9 cellular contexts compared by ENCODE assay signal in genomic region chr5:136082390-136083193, GRCh38. TPM values are rescaled to one million over a fixed set of nuclear protein-coding genes. Genes with fewer than 3 reads are reported as not detected.
DNase-seq lines count a peak whose midpoint lies in the region; ATAC-seq and TF ChIP-seq lines count a peak whose summit lies in the region.
"Had no signal": no experiment of that assay in that cellular context is flagged by ENCODE, and none has a peak within 500 bp of the region (broad histone marks: within the 10 kb centered on the region; RNA-seq: fewer than 3 reads in every experiment).

No MANE protein-coding gene starts in this region.

- WGBS in hepatocyte (ENCODE audit: low lambda C conversion rate, missing lambda C conversion rate): 29% methylated on average over 8 of the region's 8 CpGs

- no peak overlapping the region for H2AFZ ChIP-seq in hepatocyte

- H3K4me3 Mint-ChIP-seq in CD8-positive, alpha-beta memory T cell: no peak overlapping the region
- H3K4me3 Mint-ChIP-seq: IgD-negative memory B cell had no signal

- no peaks in the 10 kb centered on the region for H3K79me2 ChIP-seq in hepatocyte

- peak; percentile 94 for TF ChIP-seq CTCF in HFF-Myc (IDR thresholded peaks at IDR 0.05; ENCODE audit: low read depth, low read length, missing control alignments)
- TF ChIP-seq CTCF in hepatocyte (IDR thresholded peaks at IDR 0.05; ENCODE audit: poor library complexity): peak; percentile 82

- peaks cover 18 to 32% of the 10 kb centered on the region in 2 donors for H3K27me3 Mint-ChIP-seq in CD8-positive, alpha-beta memory T cell

- H3K27ac Mint-ChIP-seq in CD8-positive, alpha-beta memory T cell: no peak overlapping the region
- H3K27ac Mint-ChIP-seq: IgD-negative memory B cell had no signal

- no peak overlapping the region for H3K27ac ChIP-seq in CD8-positive, alpha-beta memory T cell (ENCODE audit: low read depth, low read length)
- no peak overlapping the region for H3K27ac ChIP-seq in hepatocyte

- peaks cover 4 to 12% (median 5%) of the 10 kb centered on the region in 3 donors for H3K4me1 Mint-ChIP-seq in CD8-positive, alpha-beta memory T cell

- no peak overlapping the region for H3K4me3 ChIP-seq in CD8-positive, alpha-beta memory T cell (ENCODE audit: low read length)
- H3K4me3 ChIP-seq in HFF-Myc (replicated peaks; ENCODE audit: low read depth, low read length) (no peak overlapping the region), hepatocyte (no peak overlapping the region)

- CTCF ChIA-PET in CD8-positive, alpha-beta memory T cell (lab: Charles Lee): interaction anchor here (1.0 to 3.4 kb wide), 10 partner anchors 16 to 194 kb away, joined by 3 to 19 read pairs (median 4); no protein-coding TSS in a partner anchor

- POLR2A ChIA-PET in CD8-positive, alpha-beta memory T cell (lab: Charles Lee): no interaction called here

- H3K9me3 Mint-ChIP-seq in CD8-positive, alpha-beta memory T cell: no peaks in the 10 kb centered on the region

- peaks cover 17% of the 10 kb centered on the region for H3K27me3 ChIP-seq in CD8-positive, alpha-beta memory T cell (ENCODE audit: insufficient read depth, low read length, poor library complexity, severe bottlenecking)
- no peaks in the 10 kb centered on the region for H3K27me3 ChIP-seq in hepatocyte

- no peaks in the 10 kb centered on the region for H3K36me3 ChIP-seq in CD8-positive, alpha-beta memory T cell (ENCODE audit: insufficient read depth, low read length)
- H3K36me3 ChIP-seq in hepatocyte (replicated peaks; ENCODE audit: insufficient read depth, low read depth): no peaks in the 10 kb centered on the region

- no peaks in the 10 kb centered on the region for H4K20me1 ChIP-seq in hepatocyte (ENCODE audit: insufficient read depth, poor library complexity, severe bottlenecking)

- no peaks in the 10 kb centered on the region for H3K9me3 ChIP-seq in CD8-positive, alpha-beta memory T cell (ENCODE audit: low read length)
- H3K9me3 ChIP-seq in hepatocyte (ENCODE audit: low read depth): no peaks in the 10 kb centered on the region

- H3K9me2 ChIP-seq in hepatocyte (replicated peaks; ENCODE audit: insufficient read depth): no peaks in the 10 kb centered on the region

- no peaks in the 10 kb centered on the region for H3K36me3 Mint-ChIP-seq in CD8-positive, alpha-beta memory T cell
- H3K36me3 Mint-ChIP-seq: IgD-negative memory B cell had no signal

- no peaks in the 10 kb centered on the region for H3K4me1 ChIP-seq in CD8-positive, alpha-beta memory T cell (ENCODE audit: insufficient read depth, low read length)
- H3K4me1 ChIP-seq in hepatocyte (ENCODE audit: insufficient read depth): peaks cover 11% of the 10 kb centered on the region

- peak; percentile 71 for ATAC-seq in SK-N-SH treated with all-trans-retinoic acid at 6 μM for 48 hours
- ATAC-seq in HG02970 (IDR thresholded peaks at IDR 0.05; ENCODE audit: low FRiP score, unreplicated experiment): no peak
- ATAC-seq in GM21619 (IDR thresholded peaks at IDR 0.05; ENCODE audit: unreplicated experiment): no peak

- no peak overlapping the region for H3K4me2 ChIP-seq in hepatocyte

- DNase-seq in CD8-positive, alpha-beta memory T cell: peak in 4 of 5 donors; percentile 38 to 71 (median 52)
- DNase-seq in HFF-Myc (ENCODE audit: extremely low read depth, low read depth): peak; percentile 59
- peak; percentile 79 for DNase-seq in amniotic stem cell (lab: John Stamatoyannopoulos, UW)
- DNase-seq in hepatocyte (ENCODE audit: low spot score): peak; percentile 89
- peak; percentile 16 to 32 for DNase-seq in stimulated activated CD4-positive, alpha-beta T cell treated with anti-CD3 and anti-CD28 coated beads, Interleukin-15, amount 100 ng/mL, for 1 hour (ENCODE audit: low read depth in 1 of 2, low spot score in 1 of 2)

TF ChIP-seq in SK-N-SH treated with all-trans-retinoic acid at 6 μM for 48 hours, 23 proteins besides CTCF, POLR2A, EP300 and RAD21:
- TF ChIP-seq ZC3H10 (CRISPR knock-in tag; IDR thresholded peaks at IDR 0.05) (no peak), CSDC2 (CRISPR knock-in tag; IDR thresholded peaks at IDR 0.05) (peak; percentile 39; the same call in 1 of the 2 replicates)

RNA-seq across cellular contexts. Expression of gene SMAD5, which starts 50.1 kb away (rescaled TPM):
- total RNA-seq in CD8-positive, alpha-beta memory T cell: 10 to 100 TPM; 21.8 to 21.9 TPM
- 22.7 TPM for polyA plus RNA-seq in CD8-positive, alpha-beta memory T cell
- 67.4 and 68.8 TPM in 2 replicates for total RNA-seq in hepatocyte
- polyA plus RNA-seq in hepatocyte: 24.1 and 34.4 TPM in 2 replicates

RNA-seq across cellular contexts. Expression of gene TGFBI, which starts 53.8 kb away (rescaled TPM):
- total RNA-seq in CD8-positive, alpha-beta memory T cell: 1 to 10 TPM; 8.8 to 9.2 TPM
- 4.9 TPM for polyA plus RNA-seq in CD8-positive, alpha-beta memory T cell
- total RNA-seq in hepatocyte: 316 and 401 TPM in 2 replicates
- polyA plus RNA-seq in hepatocyte: 396 and 509 TPM in 2 replicates

Comparison
In these comparisons a context has a peak if more than half of its experiments do, and no peak if none do; other contexts are left out.
1. DNase-seq: peak in every context shown above with its lines; median percentile 89 in hepatocyte; 79 in amniotic stem cell; 59 in HFF-Myc; 52 in CD8-positive, alpha-beta memory T cell; 24 in stimulated activated CD4-positive, alpha-beta T cell treated with anti-CD3 and anti-CD28 coated beads, Interleukin-15, amount 100 ng/mL, for 1 hour.
2. RNA of gene TGFBI, which starts 53.8 kb away (total RNA-seq): 316 to 401 TPM in hepatocyte; 8.8 to 9.2 TPM in CD8-positive, alpha-beta memory T cell; every median in the first group is over 10 times any median in the second.